1 cellular context compared by ENCODE assay signal in the genomic region with DNA sequence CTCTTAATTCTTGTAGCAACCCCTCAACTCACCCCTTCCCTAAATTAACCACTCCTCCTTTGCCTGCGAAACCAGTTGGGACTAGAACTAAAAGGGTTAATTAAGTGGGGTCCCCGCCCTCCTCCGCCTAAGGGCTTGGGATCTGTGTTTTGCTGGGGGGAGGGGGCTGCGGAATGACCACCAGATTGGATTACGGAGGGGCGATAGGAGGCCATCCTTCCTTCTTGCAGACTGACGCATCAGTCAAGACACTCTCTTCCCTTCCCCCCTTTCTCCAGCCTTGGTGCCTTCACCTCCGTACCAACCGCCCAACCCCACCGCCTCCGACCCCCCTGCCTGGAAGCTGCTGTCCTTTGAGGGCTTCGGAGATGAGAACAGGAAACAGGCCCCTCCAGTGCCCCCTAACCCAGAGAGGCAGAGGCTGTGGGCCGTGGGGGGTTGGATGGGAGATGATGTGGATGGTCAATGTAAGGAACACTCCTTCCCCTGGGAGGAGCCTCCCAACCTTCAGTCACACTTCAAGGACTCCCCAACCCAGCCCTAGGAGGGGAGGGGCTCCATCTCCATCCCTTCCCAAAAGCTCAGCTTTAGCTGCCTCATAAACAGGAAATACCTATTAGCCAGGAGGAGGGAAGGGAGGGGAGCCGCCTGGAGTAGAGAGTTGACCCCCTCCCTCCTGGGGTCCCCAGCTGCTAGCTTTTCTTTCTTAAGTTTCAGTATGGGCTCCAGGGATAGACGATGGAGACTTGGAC.
A peak's percentile ranks its signal among the peaks of the same experiment; 100 is the strongest.
TF ChIP-seq lines count a peak whose summit lies in the region.

No MANE protein-coding gene starts in this region.

TF ChIP-seq in HepG2, 621 proteins besides CTCF, POLR2A, EP300 and RAD21:
- TF ChIP-seq ZNF788 (CRISPR knock-in tag; IDR thresholded peaks at IDR 0.05; ENCODE audit: borderline replicate concordance) (0 out of 2 replicates have a peak, but pooled peaks have one; percentile 14), KDM1A (CRISPR knock-in tag; IDR thresholded peaks at IDR 0.05) (no peak), MEF2D (CRISPR knock-in tag; IDR thresholded peaks at IDR 0.05) (0 out of 2 replicates have a peak, but pooled peaks have one; percentile 12), RBM39 (IDR thresholded peaks at IDR 0.05; ENCODE audit: low read depth, low read length, poor library complexity, severe bottlenecking) (peak; percentile 32)
- TF ChIP-seq, protein P1, sequence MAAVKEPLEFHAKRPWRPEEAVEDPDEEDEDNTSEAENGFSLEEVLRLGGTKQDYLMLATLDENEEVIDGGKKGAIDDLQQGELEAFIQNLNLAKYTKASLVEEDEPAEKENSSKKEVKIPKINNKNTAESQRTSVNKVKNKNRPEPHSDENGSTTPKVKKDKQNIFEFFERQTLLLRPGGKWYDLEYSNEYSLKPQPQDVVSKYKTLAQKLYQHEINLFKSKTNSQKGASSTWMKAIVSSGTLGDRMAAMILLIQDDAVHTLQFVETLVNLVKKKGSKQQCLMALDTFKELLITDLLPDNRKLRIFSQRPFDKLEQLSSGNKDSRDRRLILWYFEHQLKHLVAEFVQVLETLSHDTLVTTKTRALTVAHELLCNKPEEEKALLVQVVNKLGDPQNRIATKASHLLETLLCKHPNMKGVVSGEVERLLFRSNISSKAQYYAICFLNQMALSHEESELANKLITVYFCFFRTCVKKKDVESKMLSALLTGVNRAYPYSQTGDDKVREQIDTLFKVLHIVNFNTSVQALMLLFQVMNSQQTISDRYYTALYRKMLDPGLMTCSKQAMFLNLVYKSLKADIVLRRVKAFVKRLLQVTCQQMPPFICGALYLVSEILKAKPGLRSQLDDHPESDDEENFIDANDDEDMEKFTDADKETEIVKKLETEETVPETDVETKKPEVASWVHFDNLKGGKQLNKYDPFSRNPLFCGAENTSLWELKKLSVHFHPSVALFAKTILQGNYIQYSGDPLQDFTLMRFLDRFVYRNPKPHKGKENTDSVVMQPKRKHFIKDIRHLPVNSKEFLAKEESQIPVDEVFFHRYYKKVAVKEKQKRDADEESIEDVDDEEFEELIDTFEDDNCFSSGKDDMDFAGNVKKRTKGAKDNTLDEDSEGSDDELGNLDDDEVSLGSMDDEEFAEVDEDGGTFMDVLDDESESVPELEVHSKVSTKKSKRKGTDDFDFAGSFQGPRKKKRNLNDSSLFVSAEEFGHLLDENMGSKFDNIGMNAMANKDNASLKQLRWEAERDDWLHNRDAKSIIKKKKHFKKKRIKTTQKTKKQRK (IDR thresholded peaks at IDR 0.05; ENCODE audit: low read length): no peak
- TF ChIP-seq, protein P2, sequence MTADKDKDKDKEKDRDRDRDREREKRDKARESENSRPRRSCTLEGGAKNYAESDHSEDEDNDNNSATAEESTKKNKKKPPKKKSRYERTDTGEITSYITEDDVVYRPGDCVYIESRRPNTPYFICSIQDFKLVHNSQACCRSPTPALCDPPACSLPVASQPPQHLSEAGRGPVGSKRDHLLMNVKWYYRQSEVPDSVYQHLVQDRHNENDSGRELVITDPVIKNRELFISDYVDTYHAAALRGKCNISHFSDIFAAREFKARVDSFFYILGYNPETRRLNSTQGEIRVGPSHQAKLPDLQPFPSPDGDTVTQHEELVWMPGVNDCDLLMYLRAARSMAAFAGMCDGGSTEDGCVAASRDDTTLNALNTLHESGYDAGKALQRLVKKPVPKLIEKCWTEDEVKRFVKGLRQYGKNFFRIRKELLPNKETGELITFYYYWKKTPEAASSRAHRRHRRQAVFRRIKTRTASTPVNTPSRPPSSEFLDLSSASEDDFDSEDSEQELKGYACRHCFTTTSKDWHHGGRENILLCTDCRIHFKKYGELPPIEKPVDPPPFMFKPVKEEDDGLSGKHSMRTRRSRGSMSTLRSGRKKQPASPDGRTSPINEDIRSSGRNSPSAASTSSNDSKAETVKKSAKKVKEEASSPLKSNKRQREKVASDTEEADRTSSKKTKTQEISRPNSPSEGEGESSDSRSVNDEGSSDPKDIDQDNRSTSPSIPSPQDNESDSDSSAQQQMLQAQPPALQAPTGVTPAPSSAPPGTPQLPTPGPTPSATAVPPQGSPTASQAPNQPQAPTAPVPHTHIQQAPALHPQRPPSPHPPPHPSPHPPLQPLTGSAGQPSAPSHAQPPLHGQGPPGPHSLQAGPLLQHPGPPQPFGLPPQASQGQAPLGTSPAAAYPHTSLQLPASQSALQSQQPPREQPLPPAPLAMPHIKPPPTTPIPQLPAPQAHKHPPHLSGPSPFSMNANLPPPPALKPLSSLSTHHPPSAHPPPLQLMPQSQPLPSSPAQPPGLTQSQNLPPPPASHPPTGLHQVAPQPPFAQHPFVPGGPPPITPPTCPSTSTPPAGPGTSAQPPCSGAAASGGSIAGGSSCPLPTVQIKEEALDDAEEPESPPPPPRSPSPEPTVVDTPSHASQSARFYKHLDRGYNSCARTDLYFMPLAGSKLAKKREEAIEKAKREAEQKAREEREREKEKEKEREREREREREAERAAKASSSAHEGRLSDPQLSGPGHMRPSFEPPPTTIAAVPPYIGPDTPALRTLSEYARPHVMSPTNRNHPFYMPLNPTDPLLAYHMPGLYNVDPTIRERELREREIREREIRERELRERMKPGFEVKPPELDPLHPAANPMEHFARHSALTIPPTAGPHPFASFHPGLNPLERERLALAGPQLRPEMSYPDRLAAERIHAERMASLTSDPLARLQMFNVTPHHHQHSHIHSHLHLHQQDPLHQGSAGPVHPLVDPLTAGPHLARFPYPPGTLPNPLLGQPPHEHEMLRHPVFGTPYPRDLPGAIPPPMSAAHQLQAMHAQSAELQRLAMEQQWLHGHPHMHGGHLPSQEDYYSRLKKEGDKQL (CRISPR knock-in tag; IDR thresholded peaks at IDR 0.05; ENCODE audit: low read depth): no peak
TF ChIP-seq in HepG2: peak in this region for 3.
